Comparison of ENCODE assay signal across 8 cellular contexts in genomic region chr14:24332094-24332983, GRCh38. TPM values are rescaled to one million over a fixed set of nuclear protein-coding genes. Genes with fewer than 3 reads are reported as not detected.
A peak's percentile ranks its signal among the peaks of the same experiment; 100 is the strongest.
DNase-seq lines count a peak whose midpoint lies in the region; ATAC-seq and TF ChIP-seq lines count a peak whose summit lies in the region.

No MANE protein-coding gene starts in this region.

- H3K27ac Mint-ChIP-seq in effector memory CD8-positive, alpha-beta T cell, result peak overlapping the region; percentile 80 to 90

- peak; percentile 72 for TF ChIP-seq CTCF in C4-2B (conservative IDR thresholded peaks at IDR 0.05)

- peaks cover 60 to 63% of the 10 kb centered on the region in 2 donors for H3K4me1 Mint-ChIP-seq in effector memory CD8-positive, alpha-beta T cell (ENCODE audit: low read depth in 2 of 2)

- peak; percentile 88 for ATAC-seq in HG03354 (IDR thresholded peaks at IDR 0.05; ENCODE audit: poor library complexity, severe bottlenecking, unreplicated experiment)
- ATAC-seq in effector memory CD8-positive, alpha-beta T cell (replicated peaks), result peak; percentile 70

- no peaks in the 10 kb centered on the region for H3K9me3 ChIP-seq in mononuclear cell (ENCODE audit: low read depth, low read length)

- DNase-seq in GM19238 (ENCODE audit: insufficient read length, low spot score) (peak; percentile 93), NCI-H748 (lab: John Stamatoyannopoulos, UW; ENCODE audit: unreplicated experiment) (peak; percentile 86)
- DNase-seq in activated CD8-positive, alpha-beta memory T cell treated with anti-CD3 and anti-CD28 coated beads for 1 hour (ENCODE audit: extremely low read depth in 1 of 2, low read depth in 1 of 2), result peak; percentile 61 to 75
- peak; percentile 86 to 87 (median 86) for DNase-seq in effector memory CD8-positive, alpha-beta T cell
- DNase-seq in stimulated activated CD8-positive, alpha-beta memory T cell treated with anti-CD3 and anti-CD28 coated beads, Interleukin-4, amount 100 ng/mL, for 4 hours (ENCODE audit: low read depth in 2 of 2, low spot score in 1 of 2), result peak; percentile 69 to 70

- H3K4me1 ChIP-seq in mononuclear cell (ENCODE audit: insufficient read depth, low read length), result peaks cover 98% of the 10 kb centered on the region

- no peaks in the 10 kb centered on the region for H3K9me3 Mint-ChIP-seq in effector memory CD8-positive, alpha-beta T cell

- peak overlapping the region; percentile 77 to 92 for H3K4me3 Mint-ChIP-seq in effector memory CD8-positive, alpha-beta T cell

- H3K27ac ChIP-seq in C4-2B, result no peak overlapping the region

- peaks cover 33% of the 10 kb centered on the region for H3K36me3 Mint-ChIP-seq in effector memory CD8-positive, alpha-beta T cell (ENCODE audit: insufficient read depth)

- H3K27me3 ChIP-seq in mononuclear cell (ENCODE audit: insufficient read depth, low read length), result peaks cover 21% of the 10 kb centered on the region

- peaks cover 4 to 25% of the 10 kb centered on the region in 2 donors for H3K27me3 Mint-ChIP-seq in effector memory CD8-positive, alpha-beta T cell

- H3K4me3 ChIP-seq in mononuclear cell (ENCODE audit: low read length), result peak overlapping the region; percentile 13

RNA-seq across cellular contexts. Expression of gene ADCY4, which starts 2.5 kb away (rescaled TPM):
- total RNA-seq in mononuclear cell, result 2.3 TPM

RNA-seq across cellular contexts. Expression of gene RIPK3, which starts 7.5 kb away (rescaled TPM):
- total RNA-seq in mononuclear cell, result 9.9 TPM

RNA-seq across cellular contexts. Expression of gene LTB4R, which starts 21.0 kb away (rescaled TPM):
- 12.5 TPM for total RNA-seq in mononuclear cell

RNA-seq across cellular contexts. Expression of gene LTB4R2, which starts 22.4 kb away (rescaled TPM):
- 12.6 TPM for total RNA-seq in mononuclear cell

RNA-seq across cellular contexts. Expression of gene CIDEB, which starts 24.6 kb away (rescaled TPM):
- 14.4 TPM for total RNA-seq in mononuclear cell
